ENCODE assay signal across 8 cellular contexts in the genomic region with DNA sequence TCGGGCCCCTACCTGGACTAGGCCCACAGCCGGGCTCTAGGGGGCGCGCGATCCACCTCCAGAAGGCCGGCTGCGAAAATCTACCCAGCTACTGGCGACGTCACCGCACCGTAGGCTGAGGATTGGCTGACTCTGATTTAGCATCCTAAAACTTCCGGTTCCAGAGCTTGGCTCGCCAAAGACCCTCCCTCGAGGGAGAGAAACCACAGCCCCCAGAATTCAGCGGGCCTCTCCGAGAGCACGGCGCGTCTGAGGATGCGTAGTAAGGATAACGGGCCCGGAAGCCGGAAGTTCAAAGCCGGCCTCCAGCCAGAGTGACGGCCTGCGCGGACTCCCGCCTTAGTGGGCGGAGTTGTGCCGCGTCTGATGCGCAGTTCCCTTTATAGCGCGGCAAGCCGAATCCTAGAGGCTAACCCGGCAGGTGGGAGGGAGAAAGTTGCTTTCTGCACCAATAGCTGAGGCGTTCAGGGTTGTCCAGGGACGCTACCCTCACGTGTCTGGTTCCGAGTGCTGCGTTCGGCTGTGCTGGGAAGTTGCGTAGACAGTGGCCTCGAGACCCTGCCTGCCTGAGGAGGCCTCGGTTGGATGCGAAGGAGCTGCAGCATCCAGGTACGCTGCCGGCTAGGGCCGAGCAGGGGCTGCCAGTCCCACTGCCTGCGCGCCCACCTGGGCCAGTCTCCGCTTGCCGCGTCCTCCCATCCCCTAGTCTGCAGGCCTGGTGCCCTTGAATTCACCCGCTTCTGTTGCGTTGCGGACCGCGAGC.
A peak's percentile ranks its signal among the peaks of the same experiment; 100 is the strongest.
DNase-seq lines count a peak whose midpoint lies in the region; ATAC-seq and TF ChIP-seq lines count a peak whose summit lies in the region.

A gene (plus strand): TSS at position 544 of the 763 bp plus-strand sequence. CDS start 7,808 bp downstream, outside the sequence.

- POLR2A ChIA-PET in AG04449 (lab: Yijun Ruan, JAX), result interaction anchor here (0.6 to 2.3 kb wide), 15 partner anchors 9 to 284 kb away, joined by 3 to 17 read pairs (median 5); a partner anchor contains a TSS

- TF ChIP-seq CTCF in AG04449 (IDR thresholded peaks at IDR 0.05; ENCODE audit: insufficient read depth, low read length, missing control alignments), result peak; percentile 96
- TF ChIP-seq CTCF in WI38 (IDR thresholded peaks at IDR 0.05; ENCODE audit: low read depth, low read length), result peak; percentile 85
- TF ChIP-seq CTCF in cardiac fibroblast (IDR thresholded peaks at IDR 0.05; ENCODE audit: low read depth, low read length), result peak; percentile 90

- peak; percentile 97 for DNase-seq in AG04449 (ENCODE audit: low read depth, low spot score)
- DNase-seq in NCI-H2227 (lab: John Stamatoyannopoulos, UW; ENCODE audit: unreplicated experiment), result peak; percentile 98
- peak; percentile 100 for DNase-seq in cardiac fibroblast (ENCODE audit: low read depth in 2 of 2)
- peak; percentile 98 for DNase-seq in iPS-NIHi7 (ENCODE audit: extremely low spot score)
- peak; percentile 99 for DNase-seq in smooth muscle cell of the brain vasculature (ENCODE audit: low read depth, low spot score)

- CTCF ChIA-PET in AG04449 (lab: Yijun Ruan, JAX), result interaction anchor here (0.6 to 6.2 kb wide), 49 partner anchors 10 to 295 kb away, joined by 3 to 144 read pairs (median 5); a partner anchor contains a TSS

- peak within 1 kb of the TSS; percentile 98 for H3K4me3 ChIP-seq in AG04449 (ENCODE audit: low read depth, low read length)
- peak within 1 kb of the TSS; percentile 94 for H3K4me3 ChIP-seq in WI38 (ENCODE audit: low read depth, low read length)
- H3K4me3 ChIP-seq in cardiac fibroblast (replicated peaks in 1 of 2; ENCODE audit: low read depth in 2 of 2, low read length in 2 of 2), result peak within 1 kb of the TSS; percentile 99 to 100

- ATAC-seq in GM18870 (IDR thresholded peaks at IDR 0.05; ENCODE audit: unreplicated experiment) (peak; percentile 83), HG03139 (IDR thresholded peaks at IDR 0.05; ENCODE audit: unreplicated experiment) (peak; percentile 80)

Comparison
In these comparisons a context has a peak if more than half of its experiments do, and no peak if none do; other contexts are left out.
1. Peak in every context shown above with its lines: DNase-seq, ATAC-seq and H3K4me3 ChIP-seq.